ENCODE assay signal across 19 cellular contexts in genomic region chr5:74993743-74994142, GRCh38. TPM values are rescaled to one million over a fixed set of nuclear protein-coding genes. Genes with fewer than 3 reads are reported as not detected.
DNase-seq lines count a peak whose midpoint lies in the region; ATAC-seq, FAIRE-seq and TF ChIP-seq lines count a peak whose summit lies in the region.
"Had no signal": no experiment of that assay in that cellular context is flagged by ENCODE, and none has a peak within 500 bp of the region (broad histone marks: within the 10 kb centered on the region; RNA-seq: fewer than 3 reads in every experiment).

No MANE protein-coding gene starts in this region.

- peak; percentile 33 for DNase-seq in DMS53 treated with DMSO at 0.1 percent for 48 hours (lab: John Stamatoyannopoulos, UW; ENCODE audit: unreplicated experiment)
- DNase-seq in GM12865 (ENCODE audit: low read depth), result peak; percentile 33
- DNase-seq in PC-3, result no peak
- DNase-seq in anterior cingulate cortex (lab: John Stamatoyannopoulos, UW), result no peak
- no peak for DNase-seq in left colon
- DNase-seq in NCI-H1417 (lab: John Stamatoyannopoulos, UW), result no peak
- DNase-seq: EL, NCI-H1105, NCI-H187 treated with DMSO at 0.1 percent for 48 hours, NCI-H526, Peyer's patch had no signal

- BruUV-seq in PC-3 (replicated peaks; lab: Mats Ljungman, UMichigan), result no TSS peak

- H3K9ac ChIP-seq in PC-3 (ENCODE audit: low read length), result no peak overlapping the region
- H3K9ac ChIP-seq: BLaER1 had no signal

- no peaks in the 10 kb centered on the region for H3K9me3 ChIP-seq in PC-3 (ENCODE audit: low read length)
- H3K9me3 ChIP-seq: Peyer's patch had no signal

- H3K36me3 ChIP-seq in PC-3 (ENCODE audit: low read depth, low read length), result no peaks in the 10 kb centered on the region
- H3K36me3 ChIP-seq: BLaER1, Peyer's patch had no signal

- FAIRE-seq in islet of Langerhans (lab: Jason Lieb, UNC), result peak; percentile 92
- FAIRE-seq: GM12891, GM19239, HTR-8/SVneo, K562 had no signal

- H3K4me2 ChIP-seq in PC-3 (ENCODE audit: low read length), result peak overlapping the region; percentile 65; the same call in 1 of the 2 replicates
- H3K4me2 ChIP-seq: BLaER1 had no signal

- ATAC-seq in PC-3 (no peak), HG03159 (IDR thresholded peaks at IDR 0.05; ENCODE audit: unreplicated experiment) (no peak), left colon (no peak)
- ATAC-seq: HCT116, K562 had no signal

- POLR2A ChIA-PET in PC-3 (lab: Charles Lee; ENCODE audit: unreplicated experiment), result no interaction called here

- H3K27me3 ChIP-seq in PC-3 (ENCODE audit: low read length), result no peaks in the 10 kb centered on the region
- H3K27me3 ChIP-seq: BLaER1, Peyer's patch had no signal

- CTCF ChIA-PET in PC-3 (lab: Charles Lee), result no interaction called here

- no peak for TF ChIP-seq CTCF in GM12865 (IDR thresholded peaks at IDR 0.05; ENCODE audit: insufficient read depth, low read depth, low read length, missing control alignments)
- no peak for TF ChIP-seq CTCF in PC-3 (conservative IDR thresholded peaks at IDR 0.05; ENCODE audit: low read depth, low read length)

- no peak overlapping the region for H2AFZ ChIP-seq in PC-3 (ENCODE audit: low read length)

- no peak overlapping the region for H3K27ac ChIP-seq in PC-3 (ENCODE audit: low read length)
- H3K27ac ChIP-seq: BLaER1, Peyer's patch had no signal

- no peaks in the 10 kb centered on the region for H3K79me2 ChIP-seq in PC-3 (ENCODE audit: low read length)

- intact Hi-C loops in PC-3 (cut with micrococcal nuclease), result no loop called here
- intact Hi-C loops in left colon (cut with DNase I, micrococcal nuclease), result no loop called here

- no peak overlapping the region for H3K4me3 ChIP-seq in GM12865 (ENCODE audit: low read depth, low read length)
- H3K4me3 ChIP-seq in PC-3 (ENCODE audit: low read length), result no peak overlapping the region
- H3K4me3 ChIP-seq: BLaER1, K562, Peyer's patch had no signal

- H3K9me2 ChIP-seq in PC-3 (replicated peaks; ENCODE audit: low read length), result no peaks in the 10 kb centered on the region

- no peaks in the 10 kb centered on the region for H3F3A ChIP-seq in PC-3 (ENCODE audit: low read length, unreplicated experiment)

- no peaks in the 10 kb centered on the region for H4K20me1 ChIP-seq in PC-3 (ENCODE audit: low read length)
- H4K20me1 ChIP-seq: BLaER1 had no signal

- H3K4me1 ChIP-seq in PC-3 (ENCODE audit: insufficient read depth, low read length), result peaks cover 20% of the 10 kb centered on the region
- H3K4me1 ChIP-seq: BLaER1, Peyer's patch had no signal

RNA-seq across cellular contexts. Expression of gene GCNT4, which starts 58.6 kb away (rescaled TPM):
- total RNA-seq in PC-3 (2014; rRNA removed) (under 0.01 and 0.06 TPM in 2 replicates), left colon (1 to 10 TPM in 1 of 2 donors, under 1 TPM in 1; 0.79 to 3.1 TPM)
- total RNA-seq: K562 had no signal

Comparison
In these comparisons a context has a peak if more than half of its experiments do, and no peak if none do; other contexts are left out.
1. DNase-seq: peak in DMS53 treated with DMSO at 0.1 percent for 48 hours (single experiment) and GM12865 (single experiment); none in PC-3 (single experiment), anterior cingulate cortex (0 of 58), left colon (0 of 2) and NCI-H1417 (0 of 3).